ENCODE assay signal across 11 cellular contexts in the genomic region with DNA sequence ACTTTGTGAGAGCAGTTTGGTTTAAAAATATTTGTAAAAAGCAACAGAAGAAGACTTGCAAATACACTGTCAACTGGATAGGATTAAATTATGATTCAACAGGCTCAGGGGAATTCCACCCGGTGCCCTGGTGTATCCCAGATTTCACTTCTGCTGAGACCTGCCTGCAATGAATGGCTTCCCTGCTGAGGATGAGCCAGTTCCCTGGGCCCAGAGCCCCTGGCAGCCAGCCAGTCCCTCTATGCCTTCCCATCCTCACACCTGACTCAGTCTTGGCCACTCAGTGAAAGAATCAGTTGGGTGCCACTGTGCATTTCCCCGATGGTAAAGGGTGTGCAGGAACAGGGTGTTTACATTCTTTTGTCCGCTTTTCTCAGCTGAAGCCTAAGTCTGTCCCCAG.
DNase-seq lines count a peak whose midpoint lies in the region; ATAC-seq and TF ChIP-seq lines count a peak whose summit lies in the region.
"Had no signal": no experiment of that assay in that cellular context is flagged by ENCODE, and none has a peak within 500 bp of the region (broad histone marks: within the 10 kb centered on the region; RNA-seq: fewer than 3 reads in every experiment).

No MANE protein-coding gene starts in this region.

- TF ChIP-seq EP300 in gastroesophageal sphincter (IDR thresholded peaks at IDR 0.05), result no peak

- no peak for ATAC-seq in gastroesophageal sphincter
- ATAC-seq: heart right ventricle had no signal

- H3K9me3 ChIP-seq in gastroesophageal sphincter, result no peaks in the 10 kb centered on the region
- H3K9me3 ChIP-seq: heart right ventricle had no signal

- no peak for TF ChIP-seq CTCF in gastroesophageal sphincter (IDR thresholded peaks at IDR 0.05)

- in situ Hi-C loops in G401 (cut with HindIII; ENCODE audit: low sequenced_read_pairs), result no loop called here

- H3K36me3 ChIP-seq in gastroesophageal sphincter, result no peaks in the 10 kb centered on the region
- H3K36me3 ChIP-seq: heart right ventricle had no signal

- H3K27ac ChIP-seq in gastroesophageal sphincter, result no peak overlapping the region
- H3K27ac ChIP-seq: coronary artery, heart right ventricle, SK-N-MC had no signal

- DNase-seq in G401 (ENCODE audit: low spot score) (peak; percentile 41), NCI-H2081 (lab: John Stamatoyannopoulos, UW) (peak; percentile 93 to 96), T1000 (lab: John Stamatoyannopoulos, UW) (peak; percentile 56), iris pigment epithelial cell (ENCODE audit: low read depth) (peak; percentile 51), NCI-H1694 treated with DMSO at 0.1 percent for 48 hours (lab: John Stamatoyannopoulos, UW) (no peak), HuH-7.5 (ENCODE audit: low spot score) (no peak), GDM1 (lab: John Stamatoyannopoulos, UW) (no peak)

- 13 to 37% methylated on average over 1 to 3 of the region's 3 CpGs for WGBS in gastroesophageal sphincter (ENCODE audit: low coverage in 1 of 2), 2 donors

- H3K4me1 ChIP-seq in gastroesophageal sphincter, result peaks cover 0 to 21% (median 2%) of the 10 kb centered on the region in 3 donors
- H3K4me1 ChIP-seq: heart right ventricle had no signal

- no peak for TF ChIP-seq POLR2A in gastroesophageal sphincter (IDR thresholded peaks at IDR 0.05)

- H3K27me3 ChIP-seq in gastroesophageal sphincter, result no peaks in the 10 kb centered on the region

- no peak overlapping the region for H3K4me3 ChIP-seq in gastroesophageal sphincter
- H3K4me3 ChIP-seq: coronary artery, heart right ventricle, SK-N-MC had no signal

Comparison
In these comparisons a context has a peak if more than half of its experiments do, and no peak if none do; other contexts are left out.
1. DNase-seq: peak in G401 (single experiment), NCI-H2081 (2 of 2), T1000 (single experiment) and iris pigment epithelial cell (single experiment); none in NCI-H1694 treated with DMSO at 0.1 percent for 48 hours (single experiment), HuH-7.5 (single experiment) and GDM1 (single experiment).